ENCODE assay signal across 17 cellular contexts in genomic region chr21:31803039-31804007, GRCh38.
A peak's percentile ranks its signal among the peaks of the same experiment; 100 is the strongest.
DNase-seq lines count a peak whose midpoint lies in the region; ATAC-seq, FAIRE-seq and TF ChIP-seq lines count a peak whose summit lies in the region.
"Had no signal": no experiment of that assay in that cellular context is flagged by ENCODE, and none has a peak within 500 bp of the region (broad histone marks: within the 10 kb centered on the region; RNA-seq: fewer than 3 reads in every experiment).

No MANE protein-coding gene starts in this region.

- no peak overlapping the region for H4K8ac ChIP-seq in trophoblast cell (ENCODE audit: low read depth, low read length)

- WGBS in trophoblast cell (ENCODE audit: extremely low coverage, insufficient coverage, insufficient read length): no CpG with 5 or more reads among the region's 20 CpGs

- no peak overlapping the region for H3K27ac Mint-ChIP-seq in GM23338
- H3K27ac Mint-ChIP-seq: HFFc6 had no signal

- peak overlapping the region; percentile 59; the same call in 1 of the 2 replicates for H2AFZ ChIP-seq in GM23338
- peak overlapping the region; percentile 6 for H2AFZ ChIP-seq in keratinocyte (ENCODE audit: control insufficient read depth, low read length)
- H2AFZ ChIP-seq in trophoblast cell (ENCODE audit: insufficient read depth, low read length, poor library complexity): no peak overlapping the region

- dilution Hi-C loops in keratinocyte (cut with MboI; ENCODE audit: extremely low pct_ligation_motif_present, low sequenced_read_pairs): no loop called here

- H3K9ac ChIP-seq in keratinocyte (ENCODE audit: control insufficient read depth, extremely low read depth, insufficient read depth, low read length) (no peak overlapping the region), trophoblast cell (ENCODE audit: low read length) (no peak overlapping the region)

- no peak overlapping the region for H3K14ac ChIP-seq in trophoblast cell (ENCODE audit: low read length)

- DNase-seq in GM23338 (ENCODE audit: low spot score) (no peak), NCI-H2029 (lab: John Stamatoyannopoulos, UW) (peak; percentile 81), keratinocyte (ENCODE audit: low read depth, low spot score) (no peak), trophoblast cell (peak; percentile 90 to 98)
- DNase-seq: DMS 273 treated with DMSO at 0.1 percent for 48 hours, HFFc6, Kasumi-1, MM.1S, NCI-H1092 treated with DMSO at 0.1 percent for 48 hours, NCI-H2227 treated with DMSO at 0.1 percent for 48 hours, NCI-H69, PC-3, SJCRH30 had no signal

- no peak overlapping the region for H4K12ac ChIP-seq in trophoblast cell (ENCODE audit: low read depth, low read length)

- H3K27me3 Mint-ChIP-seq in GM23338 (ENCODE audit: insufficient read depth, low read depth, poor library complexity): peaks cover 2% of the 10 kb centered on the region

- H3K4me1 ChIP-seq in GM23338 (ENCODE audit: insufficient read depth) (no peaks in the 10 kb centered on the region), keratinocyte (ENCODE audit: control insufficient read depth, extremely low read depth, insufficient read depth, low read length) (peaks cover 32% of the 10 kb centered on the region), trophoblast cell (ENCODE audit: control insufficient read depth in 1 of 2, insufficient read depth in 2 of 2, low read length in 2 of 2) (peaks cover 13 to 20% of the 10 kb centered on the region in 2 experiments)
- H3K4me1 ChIP-seq: SJCRH30 had no signal

- peaks cover 10% of the 10 kb centered on the region for H3K79me1 ChIP-seq in trophoblast cell (ENCODE audit: low read length)

- no peak overlapping the region for H2AK5ac ChIP-seq in trophoblast cell (ENCODE audit: low read length)

- H3K9me1 ChIP-seq in keratinocyte (ENCODE audit: control insufficient read depth, extremely low read depth, insufficient read depth, low read length): no peaks in the 10 kb centered on the region

- no peaks in the 10 kb centered on the region for H3K36me3 Mint-ChIP-seq in GM23338 (ENCODE audit: low read depth)

- no peak overlapping the region for H2BK120ac ChIP-seq in trophoblast cell (ENCODE audit: insufficient read depth, low read length, poor library complexity)

- no peak overlapping the region for H3K4me3 ChIP-seq in GM23338
- H3K4me3 ChIP-seq in keratinocyte (ENCODE audit: control insufficient read depth in 2 of 3, extremely low read depth in 1 of 3, insufficient read depth in 2 of 3, low read depth in 1 of 3, low read length in 3 of 3): no peak overlapping the region
- no peak overlapping the region for H3K4me3 ChIP-seq in trophoblast cell (ENCODE audit: low read depth, low read length)
- H3K4me3 ChIP-seq: SJCRH30 had no signal

- peaks cover 5% of the 10 kb centered on the region; the same call in 1 of the 2 replicates for H3K9me2 ChIP-seq in GM23338 (ENCODE audit: insufficient read depth)

- no peak overlapping the region for H3K4me3 Mint-ChIP-seq in GM23338
- H3K4me3 Mint-ChIP-seq: HFFc6 had no signal

- H3K4me1 Mint-ChIP-seq in GM23338: peaks cover 9% of the 10 kb centered on the region

- no peak for TF ChIP-seq CTCF in GM23338 (conservative IDR thresholded peaks at IDR 0.05; ENCODE audit: low read depth in 2 of 2)
- TF ChIP-seq CTCF in keratinocyte (optimal IDR thresholded peaks at IDR 0.05 in 1 of 3, IDR thresholded peaks at IDR 0.05 in 1 of 3, conservative IDR thresholded peaks at IDR 0.05 in 1 of 3; ENCODE audit: extremely low read depth in 1 of 3, insufficient read depth in 2 of 3, low read length in 3 of 3): no peak

- H3K4ac ChIP-seq in trophoblast cell (ENCODE audit: low read depth, low read length): no peak overlapping the region

- H3K9me3 ChIP-seq in keratinocyte (ENCODE audit: control insufficient read depth, low read depth, low read length): no peaks in the 10 kb centered on the region
- peaks cover 2% of the 10 kb centered on the region for H3K9me3 ChIP-seq in trophoblast cell (ENCODE audit: insufficient read depth, low read depth, low read length)
- H3K9me3 ChIP-seq: SJCRH30 had no signal

- H4K20me1 ChIP-seq in GM23338 (replicated peaks; ENCODE audit: insufficient read depth) (no peaks in the 10 kb centered on the region), keratinocyte (ENCODE audit: control insufficient read depth, extremely low read depth, insufficient read depth, low read length) (no peaks in the 10 kb centered on the region)

- no peak overlapping the region for H3K27ac ChIP-seq in GM23338 (ENCODE audit: low read depth)
- no peak overlapping the region for H3K27ac ChIP-seq in keratinocyte (ENCODE audit: control insufficient read depth, insufficient read depth, low read length)
- H3K27ac ChIP-seq in trophoblast cell (ENCODE audit: low read depth, low read length): no peak overlapping the region
- H3K27ac ChIP-seq: C4-2B, SJCRH30 had no signal

- H3K9me3 Mint-ChIP-seq in GM23338: no peaks in the 10 kb centered on the region; the same call in 2 of the 3 replicates

- H3K27me3 ChIP-seq in GM23338 (ENCODE audit: insufficient read depth) (no peaks in the 10 kb centered on the region), keratinocyte (ENCODE audit: control insufficient read depth, extremely low read depth, insufficient read depth, low read length) (no peaks in the 10 kb centered on the region), trophoblast cell (ENCODE audit: insufficient read depth, low read length) (no peaks in the 10 kb centered on the region)
- H3K27me3 ChIP-seq: SJCRH30 had no signal

- H3K79me2 ChIP-seq in GM23338 (replicated peaks; ENCODE audit: insufficient read depth) (no peaks in the 10 kb centered on the region), keratinocyte (ENCODE audit: control insufficient read depth, insufficient read depth, low read length) (no peaks in the 10 kb centered on the region), trophoblast cell (ENCODE audit: control insufficient read depth, insufficient read depth, low read length, poor library complexity) (peaks cover 2% of the 10 kb centered on the region)

- no peak for FAIRE-seq in keratinocyte (lab: Jason Lieb, UNC)

- ATAC-seq in GM23338 (no peak), GM18498 (IDR thresholded peaks at IDR 0.05; ENCODE audit: unreplicated experiment) (no peak), GM21786 (IDR thresholded peaks at IDR 0.05; ENCODE audit: unreplicated experiment) (no peak), HG03571 (IDR thresholded peaks at IDR 0.05; ENCODE audit: unreplicated experiment) (no peak)
- ATAC-seq: PC-3 had no signal

- no peaks in the 10 kb centered on the region for H3K36me3 ChIP-seq in GM23338 (ENCODE audit: insufficient read depth)
- no peaks in the 10 kb centered on the region for H3K36me3 ChIP-seq in keratinocyte (ENCODE audit: control insufficient read depth in 2 of 2, extremely low read depth in 1 of 2, insufficient read depth in 2 of 2, low read length in 2 of 2)
- H3K36me3 ChIP-seq in trophoblast cell (ENCODE audit: control insufficient read depth in 1 of 2, insufficient read depth in 2 of 2, low read length in 2 of 2): no peaks in the 10 kb centered on the region
- H3K36me3 ChIP-seq: SJCRH30 had no signal

- peak overlapping the region; percentile 85 for H2BK12ac ChIP-seq in trophoblast cell (ENCODE audit: low read length)

- H2BK5ac ChIP-seq in trophoblast cell (ENCODE audit: low read depth, low read length, poor library complexity): no peak overlapping the region

- no peak overlapping the region for H3K18ac ChIP-seq in trophoblast cell (ENCODE audit: low read length)

- H3K23ac ChIP-seq in trophoblast cell (ENCODE audit: low read length): no peak overlapping the region

- peak overlapping the region; percentile 5 for H4K91ac ChIP-seq in trophoblast cell (ENCODE audit: low read depth, low read length)

- H3K4me2 ChIP-seq in GM23338: no peak overlapping the region
- H3K4me2 ChIP-seq in keratinocyte (ENCODE audit: control insufficient read depth, extremely low read depth, insufficient read depth, low read depth, low read length): peak overlapping the region; percentile 51
- no peak overlapping the region for H3K4me2 ChIP-seq in trophoblast cell (ENCODE audit: low read length)

- no peaks in the 10 kb centered on the region for H3F3A ChIP-seq in GM23338 (replicated peaks; ENCODE audit: low read depth)

TF ChIP-seq in GM23338, 12 proteins besides CTCF, POLR2A, EP300 and RAD21 (continues in another document):
- TF ChIP-seq EZH2 (IDR thresholded peaks at IDR 0.05; ENCODE audit: low read depth, unreplicated experiment) (no peak), JUNB (IDR thresholded peaks at IDR 0.05; ENCODE audit: unreplicated experiment) (no peak), POLR2AphosphoS5 (IDR thresholded peaks at IDR 0.05; ENCODE audit: low read depth) (no peak), STAT1 (IDR thresholded peaks at IDR 0.05; ENCODE audit: unreplicated experiment) (no peak), REST (IDR thresholded peaks at IDR 0.05; ENCODE audit: unreplicated experiment) (no peak), ZNF331 (CRISPR knock-in tag; IDR thresholded peaks at IDR 0.05; ENCODE audit: low read depth) (no peak), EZH2phosphoT487 (IDR thresholded peaks at IDR 0.05; ENCODE audit: unreplicated experiment) (no peak)

Comparison
In these comparisons a context has a peak if more than half of its experiments do, and no peak if none do; other contexts are left out.
1. DNase-seq: peak in NCI-H2029 (single experiment) and trophoblast cell (2 of 2); none in GM23338 (single experiment) and keratinocyte (single experiment).